In genomic region chr13:100852146-100852545, GRCh38 we compare ENCODE assay signal across 17 cellular contexts.
A peak's percentile ranks its signal among the peaks of the same experiment; 100 is the strongest.
DNase-seq lines count a peak whose midpoint lies in the region; ATAC-seq and TF ChIP-seq lines count a peak whose summit lies in the region.
"Had no signal": no experiment of that assay in that cellular context is flagged by ENCODE, and none has a peak within 500 bp of the region (broad histone marks: within the 10 kb centered on the region; RNA-seq: fewer than 3 reads in every experiment).

No MANE protein-coding gene starts in this region.

- ATAC-seq in GM23338 (no peak), right lobe of liver (peak; percentile 90 to 96 (median 93))
- ATAC-seq: CD8-positive, alpha-beta T cell had no signal

- no peak for TF ChIP-seq CTCF in GM23338 (conservative IDR thresholded peaks at IDR 0.05; ENCODE audit: low read depth in 2 of 2)
- no peak for TF ChIP-seq CTCF in right lobe of liver (IDR thresholded peaks at IDR 0.05)

- DNase-seq in GM23338 (ENCODE audit: low spot score): no peak
- peak; percentile 30 for DNase-seq in MV-4-11 (lab: John Stamatoyannopoulos, UW)
- DNase-seq in right lobe of liver: peak in 1 of 3 donors; percentile 67
- DNase-seq in NAMALWA (ENCODE audit: low spot score): no peak
- DNase-seq in NCI-H510A (lab: John Stamatoyannopoulos, UW): no peak
- DNase-seq: 8988T; ACHN; BE2C; C1 segment of cervical spinal cord; Caco-2; Calu3; CD4-positive, CD25-positive, alpha-beta regulatory T cell; CD8-positive, alpha-beta T cell; DMS79 treated with DMSO at 0.1 percent for 48 hours; GF-D8 had no signal

- H3K9me3 Mint-ChIP-seq in GM23338: no peaks in the 10 kb centered on the region; the same call in none of the 3 replicates
- H3K9me3 Mint-ChIP-seq: CD4-positive, CD25-positive, alpha-beta regulatory T cell; CD8-positive, alpha-beta T cell had no signal

- 0 out of 2 replicates have a peak overlapping the region, but pooled peaks have one; percentile 23 for H2AFZ ChIP-seq in GM23338

- H3K36me3 Mint-ChIP-seq in GM23338 (ENCODE audit: low read depth): no peaks in the 10 kb centered on the region
- H3K36me3 Mint-ChIP-seq: CD14-positive monocyte; CD4-positive, CD25-positive, alpha-beta regulatory T cell; CD8-positive, alpha-beta T cell had no signal

- H3K36me3 ChIP-seq in GM23338 (ENCODE audit: insufficient read depth) (no peaks in the 10 kb centered on the region), right lobe of liver (no peaks in the 10 kb centered on the region)
- H3K36me3 ChIP-seq: BE2C, BLaER1 had no signal

- no peaks in the 10 kb centered on the region for H3F3A ChIP-seq in GM23338 (replicated peaks; ENCODE audit: low read depth)

- intact Hi-C loops in right lobe of liver (cut with DNase I): no loop called here

- H3K27me3 Mint-ChIP-seq in GM23338 (ENCODE audit: insufficient read depth, low read depth, poor library complexity): peaks cover 2% of the 10 kb centered on the region
- H3K27me3 Mint-ChIP-seq: CD4-positive, CD25-positive, alpha-beta regulatory T cell had no signal

- H3K4me3 Mint-ChIP-seq in GM23338: no peak overlapping the region
- H3K4me3 Mint-ChIP-seq: CD14-positive monocyte; CD4-positive, CD25-positive, alpha-beta regulatory T cell; CD8-positive, alpha-beta T cell had no signal

- H3K4me1 ChIP-seq in GM23338 (ENCODE audit: insufficient read depth): peaks cover 10% of the 10 kb centered on the region; the same call in 1 of the 2 replicates
- H3K4me1 ChIP-seq in right lobe of liver: peaks cover 0 to 14% (median 4%) of the 10 kb centered on the region in 4 donors
- H3K4me1 ChIP-seq: BE2C, BLaER1, Caco-2 had no signal

- no peak overlapping the region for H3K4me3 ChIP-seq in GM23338
- H3K4me3 ChIP-seq in right lobe of liver: no peak overlapping the region
- H3K4me3 ChIP-seq: BLaER1 had no signal

- H4K20me1 ChIP-seq in GM23338 (replicated peaks; ENCODE audit: insufficient read depth): no peaks in the 10 kb centered on the region
- H4K20me1 ChIP-seq: BLaER1 had no signal

- peaks cover 15% of the 10 kb centered on the region for H3K4me1 Mint-ChIP-seq in GM23338
- H3K4me1 Mint-ChIP-seq: CD14-positive monocyte; CD4-positive, CD25-positive, alpha-beta regulatory T cell had no signal

- H3K27me3 ChIP-seq in GM23338 (ENCODE audit: insufficient read depth): no peaks in the 10 kb centered on the region
- no peaks in the 10 kb centered on the region for H3K27me3 ChIP-seq in right lobe of liver
- H3K27me3 ChIP-seq: BE2C, BLaER1 had no signal

- no peak for TF ChIP-seq POLR2A in right lobe of liver (IDR thresholded peaks at IDR 0.05)

- no peak overlapping the region for H3K4me2 ChIP-seq in GM23338
- H3K4me2 ChIP-seq: BLaER1 had no signal

- 8% methylated on average over 1 of the region's 1 CpG for WGBS in right lobe of liver (ENCODE audit: insufficient coverage, low coverage, low lambda C conversion rate, missing lambda C conversion rate)

- no peaks in the 10 kb centered on the region for H3K9me3 ChIP-seq in right lobe of liver
- H3K9me3 ChIP-seq: BE2C, Caco-2 had no signal

- no peaks in the 10 kb centered on the region for H3K79me2 ChIP-seq in GM23338 (replicated peaks; ENCODE audit: insufficient read depth)

- no peak overlapping the region for H3K27ac Mint-ChIP-seq in GM23338
- H3K27ac Mint-ChIP-seq: CD14-positive monocyte; CD4-positive, CD25-positive, alpha-beta regulatory T cell; CD8-positive, alpha-beta T cell had no signal

- peaks cover 10% of the 10 kb centered on the region for H3K9me2 ChIP-seq in GM23338 (ENCODE audit: insufficient read depth)

- H3K27ac ChIP-seq in GM23338 (ENCODE audit: low read depth): no peak overlapping the region
- peak overlapping the region in 2 of 3 donors; percentile 5 to 77 for H3K27ac ChIP-seq in right lobe of liver
- H3K27ac ChIP-seq: BLaER1 had no signal

TF ChIP-seq in GM23338, 12 proteins besides CTCF, POLR2A, EP300 and RAD21 (continues in another document):
- no peak for TF ChIP-seq ZNF331 (CRISPR knock-in tag; IDR thresholded peaks at IDR 0.05; ENCODE audit: low read depth)
- TF ChIP-seq JUNB (IDR thresholded peaks at IDR 0.05; ENCODE audit: unreplicated experiment): no peak
- TF ChIP-seq ZNF462 (CRISPR knock-in tag; IDR thresholded peaks at IDR 0.05): no peak
- TF ChIP-seq EZH2phosphoT487 (IDR thresholded peaks at IDR 0.05; ENCODE audit: unreplicated experiment): no peak
- no peak for TF ChIP-seq ZNF114 (CRISPR knock-in tag; IDR thresholded peaks at IDR 0.05)
- TF ChIP-seq STAT1 (IDR thresholded peaks at IDR 0.05; ENCODE audit: unreplicated experiment): no peak
- no peak for TF ChIP-seq EZH2 (IDR thresholded peaks at IDR 0.05; ENCODE audit: low read depth, unreplicated experiment)
- TF ChIP-seq CREB1 (CRISPR knock-in tag; IDR thresholded peaks at IDR 0.05; ENCODE audit: low read depth): no peak
